18 cellular contexts compared by ENCODE assay signal in the genomic region with DNA sequence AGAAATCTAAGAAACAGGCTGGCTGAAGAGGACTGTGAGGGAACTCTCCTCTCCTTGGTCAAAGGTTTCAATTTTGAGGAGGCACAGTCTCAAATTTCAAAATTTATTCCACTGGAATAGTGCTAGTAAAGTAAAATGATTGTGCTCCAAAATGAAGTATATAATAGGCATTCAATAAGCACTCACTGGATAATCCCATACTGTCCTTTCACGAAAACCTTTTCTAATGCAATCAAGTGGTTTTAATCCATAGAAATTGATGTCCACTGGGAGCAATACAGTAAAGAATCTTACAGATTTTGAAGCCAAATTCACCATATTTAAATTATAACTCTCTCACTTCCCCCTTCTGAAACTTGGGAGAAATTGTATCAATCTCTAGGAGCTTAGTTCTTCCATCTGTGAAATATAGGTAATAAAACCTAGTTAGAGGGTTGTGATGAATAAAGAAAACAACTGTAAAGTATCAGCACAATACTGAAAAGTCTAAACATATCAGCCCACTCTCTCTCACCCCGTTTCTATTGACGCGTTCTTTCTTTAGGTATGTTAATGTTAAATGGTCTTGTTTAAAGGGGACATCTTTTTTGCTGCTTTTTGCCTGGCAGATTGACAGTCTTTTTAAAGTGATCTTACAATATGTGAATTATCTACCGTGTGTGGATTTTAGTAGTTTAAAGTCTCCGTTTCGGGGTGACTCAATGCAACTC. TPM values are rescaled to one million over a fixed set of nuclear protein-coding genes. Genes with fewer than 3 reads are reported as not detected.
A peak's percentile ranks its signal among the peaks of the same experiment; 100 is the strongest.
DNase-seq lines count a peak whose midpoint lies in the region; ATAC-seq and TF ChIP-seq lines count a peak whose summit lies in the region.
"Had no signal": no experiment of that assay in that cellular context is flagged by ENCODE, and none has a peak within 500 bp of the region (broad histone marks: within the 10 kb centered on the region; RNA-seq: fewer than 3 reads in every experiment).

No MANE protein-coding gene starts in this region.

- POLR2A ChIA-PET in activated CD8-positive, alpha-beta T cell treated with anti-CD3 and anti-CD28 coated beads for 36 hours (lab: Charles Lee): interaction anchor here (0.7 kb wide), 1 partner anchor 17 kb away, joined by 3 read pairs; no protein-coding TSS in a partner anchor

- H3K36me3 Mint-ChIP-seq in GM23338 (ENCODE audit: low read depth) (0 out of 3 replicates have a peak, but pooled peaks cover 2% of the 10 kb centered on the region), endodermal cell (ENCODE audit: low read depth) (no peaks in the 10 kb centered on the region)
- H3K36me3 Mint-ChIP-seq in activated CD8-positive, alpha-beta T cell treated with anti-CD3 and anti-CD28 coated beads for 36 hours (ENCODE audit: low read depth): no peaks in the 10 kb centered on the region
- H3K36me3 Mint-ChIP-seq: CD4-positive, alpha-beta memory T cell had no signal

- H3K9ac ChIP-seq in HUES6 (ENCODE audit: low read length) (no peak overlapping the region), endodermal cell (ENCODE audit: extremely low read depth, low read length, poor library complexity, severe bottlenecking) (no peak overlapping the region)

- H3K27me3 ChIP-seq in GM23338 (ENCODE audit: insufficient read depth) (no peaks in the 10 kb centered on the region), HUES6 (ENCODE audit: control insufficient read depth, insufficient read depth, low read length) (no peaks in the 10 kb centered on the region), endodermal cell (ENCODE audit: control insufficient read depth, insufficient read depth, low read length, poor library complexity, severe bottlenecking) (no peaks in the 10 kb centered on the region), neuron (ENCODE audit: insufficient read depth, low read length) (no peaks in the 10 kb centered on the region)

- H3K4me1 ChIP-seq in GM23338 (ENCODE audit: insufficient read depth) (peaks cover 29% of the 10 kb centered on the region), HUES6 (ENCODE audit: control insufficient read depth, insufficient read depth, low read length) (peaks cover 43% of the 10 kb centered on the region), endodermal cell (ENCODE audit: control insufficient read depth, insufficient read depth, low read length) (peaks cover 9% of the 10 kb centered on the region), neuron (ENCODE audit: insufficient read depth, low read length) (peaks cover 20% of the 10 kb centered on the region)

- ATAC-seq in GM23338 (no peak), HG03039 (IDR thresholded peaks at IDR 0.05; ENCODE audit: unreplicated experiment) (no peak)
- no peak for ATAC-seq in activated CD8-positive, alpha-beta T cell treated with anti-CD3 and anti-CD28 coated beads for 36 hours
- ATAC-seq: HCT116, K562 had no signal

- CTCF ChIA-PET in activated CD8-positive, alpha-beta T cell treated with anti-CD3 and anti-CD28 coated beads for 36 hours (lab: Charles Lee): no interaction called here

- H3K27ac ChIP-seq in GM23338 (ENCODE audit: low read depth) (peak overlapping the region; percentile 12), HUES6 (ENCODE audit: low read depth, low read length) (peak overlapping the region; percentile 82), endodermal cell (ENCODE audit: low read depth, low read length) (peak overlapping the region; percentile 3)
- H3K27ac ChIP-seq: C4-2B had no signal

- H2AFZ ChIP-seq in GM23338 (no peak overlapping the region), neuron (ENCODE audit: low read depth, low read length) (peak overlapping the region; percentile 32)

- H3K36me3 ChIP-seq in GM23338 (ENCODE audit: insufficient read depth) (no peaks in the 10 kb centered on the region), HUES6 (ENCODE audit: control insufficient read depth, insufficient read depth, low read length) (no peaks in the 10 kb centered on the region), endodermal cell (ENCODE audit: control insufficient read depth, insufficient read depth, low read length) (no peaks in the 10 kb centered on the region), neuron (ENCODE audit: insufficient read depth, low read length) (no peaks in the 10 kb centered on the region)

- H3K27ac Mint-ChIP-seq in GM23338 (peak overlapping the region; percentile 68), endodermal cell (no peak overlapping the region)
- H3K27ac Mint-ChIP-seq in activated CD8-positive, alpha-beta T cell treated with anti-CD3 and anti-CD28 coated beads for 36 hours: no peak overlapping the region
- H3K27ac Mint-ChIP-seq: B cell; CD4-positive, alpha-beta memory T cell had no signal

- H3K9me3 Mint-ChIP-seq in GM23338 (no peaks in the 10 kb centered on the region), endodermal cell (no peaks in the 10 kb centered on the region)
- H3K9me3 Mint-ChIP-seq in activated CD8-positive, alpha-beta T cell treated with anti-CD3 and anti-CD28 coated beads for 36 hours: no peaks in the 10 kb centered on the region
- H3K9me3 Mint-ChIP-seq: CD4-positive, alpha-beta memory T cell had no signal

- no peaks in the 10 kb centered on the region; the same call in 1 of the 2 replicates for H3K9me2 ChIP-seq in GM23338 (ENCODE audit: insufficient read depth)

- DNase-seq in GM23338 (ENCODE audit: low spot score) (no peak), endodermal cell (no peak), NCI-H2227 (lab: John Stamatoyannopoulos, UW; ENCODE audit: unreplicated experiment) (no peak), NCI-H1417 (lab: John Stamatoyannopoulos, UW) (no peak)
- no peak for DNase-seq in activated CD8-positive, alpha-beta T cell treated with anti-CD3 and anti-CD28 coated beads for 36 hours
- DNase-seq: ACHN; CD4-positive, alpha-beta memory T cell; DMS79; GOT3 had no signal

- H3K4me3 ChIP-seq in GM23338: no peak overlapping the region
- no peak overlapping the region for H3K4me3 ChIP-seq in HUES6 (ENCODE audit: low read depth, low read length)
- H3K4me3 ChIP-seq in endodermal cell (ENCODE audit: low read length): no peak overlapping the region
- H3K4me3 ChIP-seq in neuron (ENCODE audit: low read length): no peak overlapping the region
- H3K4me3 ChIP-seq: K562 had no signal

- peak overlapping the region; percentile 16 for H3K4me2 ChIP-seq in GM23338

- no peaks in the 10 kb centered on the region for H3K79me2 ChIP-seq in GM23338 (replicated peaks; ENCODE audit: insufficient read depth)

- no peaks in the 10 kb centered on the region for H4K20me1 ChIP-seq in GM23338 (replicated peaks; ENCODE audit: insufficient read depth)

- no peak for TF ChIP-seq CTCF in GM23338 (conservative IDR thresholded peaks at IDR 0.05; ENCODE audit: low read depth in 2 of 2)
- TF ChIP-seq CTCF in endodermal cell (conservative IDR thresholded peaks at IDR 0.05): no peak
- TF ChIP-seq CTCF in activated CD8-positive, alpha-beta T cell treated with anti-CD3 and anti-CD28 coated beads for 36 hours (IDR thresholded peaks at IDR 0.05): no peak

- intact Hi-C loops in activated CD8-positive, alpha-beta T cell treated with anti-CD3 and anti-CD28 coated beads for 36 hours (cut with micrococcal nuclease): no loop called here

- H3K9me3 ChIP-seq in HUES6 (ENCODE audit: control insufficient read depth, insufficient read depth, low read depth, low read length): no peaks in the 10 kb centered on the region
- H3K9me3 ChIP-seq in endodermal cell (ENCODE audit: control insufficient read depth, low read length): no peaks in the 10 kb centered on the region
- no peaks in the 10 kb centered on the region for H3K9me3 ChIP-seq in neuron (ENCODE audit: low read length)

- H3K4me1 Mint-ChIP-seq in GM23338 (peaks cover 43% of the 10 kb centered on the region), endodermal cell (peaks cover 27% of the 10 kb centered on the region)
- H3K4me1 Mint-ChIP-seq in activated CD8-positive, alpha-beta T cell treated with anti-CD3 and anti-CD28 coated beads for 36 hours (ENCODE audit: low read depth): peaks cover 34% of the 10 kb centered on the region
- H3K4me1 Mint-ChIP-seq: B cell had no signal

- WGBS in endodermal cell (ENCODE audit: insufficient coverage in 1 of 2, insufficient read length in 1 of 2), 2 experiments: 68 to 75% methylated on average over 3 to 7 of the region's 7 CpGs

- no peaks in the 10 kb centered on the region for H3K27me3 Mint-ChIP-seq in GM23338 (ENCODE audit: insufficient read depth, low read depth, poor library complexity)
- no peaks in the 10 kb centered on the region for H3K27me3 Mint-ChIP-seq in endodermal cell (ENCODE audit: insufficient read depth)
- no peaks in the 10 kb centered on the region for H3K27me3 Mint-ChIP-seq in activated CD8-positive, alpha-beta T cell treated with anti-CD3 and anti-CD28 coated beads for 36 hours
- H3K27me3 Mint-ChIP-seq: B cell; CD4-positive, alpha-beta memory T cell had no signal

- H3F3A ChIP-seq in GM23338 (replicated peaks; ENCODE audit: low read depth): no peaks in the 10 kb centered on the region

- no peak overlapping the region for H3K4me3 Mint-ChIP-seq in GM23338
- no peak overlapping the region for H3K4me3 Mint-ChIP-seq in endodermal cell
- H3K4me3 Mint-ChIP-seq in activated CD8-positive, alpha-beta T cell treated with anti-CD3 and anti-CD28 coated beads for 36 hours: no peak overlapping the region
- H3K4me3 Mint-ChIP-seq: B cell; CD4-positive, alpha-beta memory T cell had no signal

TF ChIP-seq in GM23338, 12 proteins besides CTCF, POLR2A, EP300 and RAD21 (continues in another document):
- TF ChIP-seq STAT1 (IDR thresholded peaks at IDR 0.05; ENCODE audit: unreplicated experiment) (no peak), ZNF331 (CRISPR knock-in tag; IDR thresholded peaks at IDR 0.05; ENCODE audit: low read depth) (no peak), NANOG (IDR thresholded peaks at IDR 0.05; ENCODE audit: borderline replicate concordance) (no peak), EZH2phosphoT487 (IDR thresholded peaks at IDR 0.05; ENCODE audit: unreplicated experiment) (no peak), JUNB (IDR thresholded peaks at IDR 0.05; ENCODE audit: unreplicated experiment) (no peak), CREB1 (CRISPR knock-in tag; IDR thresholded peaks at IDR 0.05; ENCODE audit: low read depth) (no peak), ZNF114 (CRISPR knock-in tag; IDR thresholded peaks at IDR 0.05) (no peak)

RNA-seq across cellular contexts. Expression of gene LRRN3, which starts 40.8 kb away (rescaled TPM):
- total RNA-seq in GM23338 (2014; rRNA removed; shearing (Covaris generic)): 0.23 TPM in 1 of 2 replicates, not detected in the other
- 0.31 and 0.40 TPM in 2 replicates for polyA plus RNA-seq in GM23338 (2016; fragmentation: Nextera tagmentation; extraction: Ambion mirVana)
- 1 to 10 TPM in 1 of 2 donors, not detected in 1; 1.3 TPM for total RNA-seq in endodermal cell
- 45.1 TPM for polyA plus RNA-seq in endodermal cell (2013, experiment 1 of 2)
- polyA plus RNA-seq in endodermal cell (2013, experiment 2 of 2): 44.2 TPM
- total RNA-seq in activated CD8-positive, alpha-beta T cell treated with anti-CD3 and anti-CD28 coated beads for 36 hours: 10 to 100 TPM; 32.5 to 34.8 TPM
- total RNA-seq: A172, HT1080 had no signal

Comparison
In these comparisons a context has a peak if more than half of its experiments do, and no peak if none do; other contexts are left out.
1. H3K27ac ChIP-seq: peak in every context shown above with its lines; median percentile 82 in HUES6; 12 in GM23338; 3 in endodermal cell.
2. RNA of gene LRRN3, which starts 40.8 kb away (total RNA-seq): 32.5 to 34.8 TPM in activated CD8-positive, alpha-beta T cell treated with anti-CD3 and anti-CD28 coated beads for 36 hours; 1.3 TPM in endodermal cell and 0.23 TPM in GM23338; every median in the first group is over 10 times any median in the second.